ENCODE assay signal across 20 cellular contexts in the genomic region with DNA sequence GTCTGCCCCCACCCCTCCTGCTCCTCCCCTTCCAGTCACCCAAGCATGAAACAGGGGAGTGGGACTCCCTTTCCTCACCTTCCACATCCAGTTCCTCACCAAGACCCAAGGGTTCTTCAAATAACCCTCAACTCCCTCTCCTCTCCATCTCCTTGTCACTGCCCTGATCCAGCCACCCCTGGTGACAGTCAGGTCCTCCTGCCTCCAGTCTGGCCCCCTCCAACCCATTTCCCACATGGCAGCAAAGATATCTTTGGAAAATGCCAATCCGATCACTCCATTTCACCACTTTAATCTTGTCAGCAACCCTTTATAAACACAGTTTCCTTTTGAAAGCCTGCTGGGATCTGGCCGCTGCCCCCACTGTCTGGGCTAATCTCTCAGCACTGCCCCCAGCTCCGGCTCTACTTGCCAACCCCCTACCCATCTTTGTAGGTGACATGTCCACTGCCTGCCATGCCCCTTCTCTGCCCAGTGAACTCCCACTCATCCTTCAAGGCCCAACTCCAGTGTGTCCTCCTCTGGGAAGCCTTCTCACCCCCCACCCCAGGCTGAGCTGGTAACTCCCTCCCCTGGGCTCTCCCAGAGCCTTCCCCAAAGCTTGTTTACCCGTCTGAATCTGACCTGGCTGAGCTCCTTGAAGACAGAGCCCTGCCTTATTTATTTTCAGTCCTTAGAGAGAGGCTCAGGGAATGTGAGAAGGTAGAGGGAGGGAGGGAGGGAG. TPM values are rescaled to one million over a fixed set of nuclear protein-coding genes. Genes with fewer than 3 reads are reported as not detected.
DNase-seq lines count a peak whose midpoint lies in the region; ATAC-seq, FAIRE-seq and TF ChIP-seq lines count a peak whose summit lies in the region.
"Had no signal": no experiment of that assay in that cellular context is flagged by ENCODE, and none has a peak within 500 bp of the region (broad histone marks: within the 10 kb centered on the region; RNA-seq: fewer than 3 reads in every experiment).

No MANE protein-coding gene starts in this region.

- intact Hi-C loops in left lung (cut with DNase I), result loop anchor here in 1 of 2 donors (5.0 kb wide), 1 partner anchor 98 kb away; no protein-coding TSS in a partner anchor
- intact Hi-C loops in sciatic nerve (cut with DNase I), result no loop called here

- DNase-seq in H7 (peak; percentile 59), astrocyte (ENCODE audit: low read depth) (no peak), left lung (no peak), sciatic nerve (ENCODE audit: low spot score) (no peak), COR-L47 (lab: John Stamatoyannopoulos, UW) (no peak), NCI-H187 (lab: John Stamatoyannopoulos, UW) (no peak), inferior parietal cortex (ENCODE audit: extremely low spot score) (no peak)
- DNase-seq in stimulated activated naive CD8-positive, alpha-beta T cell treated with anti-CD3 and anti-CD28 coated beads, Interleukin-15, Interleukin-2, amounts not matched to agents 100 U/mL and 50 U/mL, for 24 hours, result no peak
- DNase-seq: activated CD4-positive, CD25-positive, alpha-beta regulatory T cell; Caco-2; GDM1; mammary epithelial cell; MG63; NCI-H2081; NCI-H774 had no signal

- H3K9me3 ChIP-seq in astrocyte (ENCODE audit: insufficient read depth, low read depth, low read length) (no peaks in the 10 kb centered on the region), left lung (no peaks in the 10 kb centered on the region)
- H3K9me3 ChIP-seq: breast epithelium, Caco-2, MG63 had no signal

- ATAC-seq in left lung (peak; percentile 36), sciatic nerve (peak; percentile 8)
- ATAC-seq in stimulated activated naive CD8-positive, alpha-beta T cell treated with anti-CD3 and anti-CD28 coated beads, Interleukin-15, Interleukin-2, amounts not matched to agents 100 U/mL and 50 U/mL, for 24 hours, result no peak
- ATAC-seq: HCT116 had no signal

- H3K27ac Mint-ChIP-seq in astrocyte (ENCODE audit: unreplicated experiment), result peak overlapping the region; percentile 9

- H3K4me3 ChIP-seq in H7 (ENCODE audit: insufficient read depth, low read depth, low read length) (no peak overlapping the region), astrocyte (ENCODE audit: insufficient read depth, low read depth, low read length) (no peak overlapping the region), left lung (no peak overlapping the region)
- H3K4me3 ChIP-seq: breast epithelium, MG63, skin epidermis had no signal

- H3K27me3 Mint-ChIP-seq in astrocyte (ENCODE audit: low read depth, unreplicated experiment), result peaks cover 30% of the 10 kb centered on the region

- peak overlapping the region; percentile 4 for H3K4me3 Mint-ChIP-seq in astrocyte (ENCODE audit: unreplicated experiment)

- TF ChIP-seq CTCF in astrocyte (IDR thresholded peaks at IDR 0.05; ENCODE audit: insufficient read depth, low read depth, low read length), result no peak
- TF ChIP-seq CTCF in left lung (IDR thresholded peaks at IDR 0.05), result no peak

- peaks cover 14% of the 10 kb centered on the region for H3K4me1 Mint-ChIP-seq in astrocyte (ENCODE audit: low read depth, unreplicated experiment)

- H3K27me3 ChIP-seq in H7 (ENCODE audit: control insufficient read depth, insufficient read depth, low read length) (peaks cover 4% of the 10 kb centered on the region), astrocyte (ENCODE audit: insufficient read depth, low read length) (peaks cover 14% of the 10 kb centered on the region), left lung (no peaks in the 10 kb centered on the region)
- H3K27me3 ChIP-seq: breast epithelium, MG63 had no signal

- no peak overlapping the region for H3K27ac ChIP-seq in astrocyte (ENCODE audit: low read depth, low read length)
- H3K27ac ChIP-seq in left lung, result no peak overlapping the region
- H3K27ac ChIP-seq: skin epidermis had no signal

- no peak for FAIRE-seq in astrocyte (lab: Jason Lieb, UNC)
- FAIRE-seq: RCC 7860 had no signal

- H3K36me3 ChIP-seq in H7 (replicated peaks; ENCODE audit: control insufficient read depth, insufficient read depth, low read length) (no peaks in the 10 kb centered on the region), astrocyte (ENCODE audit: insufficient read depth, low read length) (no peaks in the 10 kb centered on the region), left lung (no peaks in the 10 kb centered on the region)
- H3K36me3 ChIP-seq: breast epithelium, MG63 had no signal

- H3K4me1 ChIP-seq in astrocyte (ENCODE audit: insufficient read depth, low read length) (peaks cover 13% of the 10 kb centered on the region), left lung (peaks cover 4 to 11% of the 10 kb centered on the region in 2 donors)

- H3K9me3 Mint-ChIP-seq in astrocyte (ENCODE audit: unreplicated experiment), result peaks cover 3% of the 10 kb centered on the region

- peaks cover 10% of the 10 kb centered on the region for H4K20me1 ChIP-seq in astrocyte (ENCODE audit: insufficient read depth, low read length)

- H3K9ac ChIP-seq in astrocyte (ENCODE audit: low read length), result no peak overlapping the region

- peaks cover 4% of the 10 kb centered on the region for H3K36me3 Mint-ChIP-seq in astrocyte (ENCODE audit: low read depth, unreplicated experiment)

- no peak overlapping the region for H3K4me2 ChIP-seq in astrocyte (ENCODE audit: low read length)

- H3K79me2 ChIP-seq in astrocyte (ENCODE audit: insufficient read depth, low read length), result no peaks in the 10 kb centered on the region

- H2AFZ ChIP-seq in astrocyte (ENCODE audit: low read depth, low read length), result no peak overlapping the region

RNA-seq across cellular contexts. Expression of a gene that starts 0.8 kb away (rescaled TPM):
- 8.1 and 12.9 TPM in 2 replicates for total RNA-seq in H7 (2014; rRNA removed; shearing (Covaris generic))
- 5.5 and 9.4 TPM in 2 replicates for total RNA-seq in astrocyte
- total RNA-seq in left lung, result 1 to 10 TPM in 1 of 2 donors, under 1 TPM in 1; 0.79 to 3.1 TPM
- 17.9 TPM for total RNA-seq in sciatic nerve
- total RNA-seq: Caco-2; mammary epithelial cell; T-helper 1 cell treated with Interleukin-12 subunit alpha and Interleukin-12 subunit beta and Interleukin-4 antibody, amounts not matched to agents 30 ng/mL and 1 ng/mL, for 36 hours had no signal

RNA-seq across cellular contexts. Expression of a gene that starts 19.8 kb away (rescaled TPM):
- 0.63 and 1.3 TPM in 2 replicates for total RNA-seq in H7 (2014; rRNA removed; shearing (Covaris generic))
- total RNA-seq in astrocyte (40.2 and 68.9 TPM in 2 replicates), left lung (100 to 1,000 TPM in 1 of 2 donors, 10 to 100 TPM in 1; 80.4 to 114 TPM), sciatic nerve (179 TPM)
- total RNA-seq: T-helper 1 cell treated with Interleukin-12 subunit alpha and Interleukin-12 subunit beta and Interleukin-4 antibody, amounts not matched to agents 30 ng/mL and 1 ng/mL, for 36 hours had no signal

RNA-seq across cellular contexts. Expression of a gene that starts 40.6 kb away (rescaled TPM):
- total RNA-seq in H7 (2014; rRNA removed; shearing (Covaris generic)), result 35.2 and 39.6 TPM in 2 replicates
- total RNA-seq in astrocyte, result 42.0 and 47.4 TPM in 2 replicates
- total RNA-seq in left lung, result 10 to 100 TPM; 36.4 to 48.1 TPM
- total RNA-seq in sciatic nerve, result 49.0 TPM

Comparison
In these comparisons a context has a peak if more than half of its experiments do, and no peak if none do; other contexts are left out.
1. RNA of a gene that starts 19.8 kb away (total RNA-seq): 179 TPM in sciatic nerve (single experiment), 80.4 to 114 TPM in left lung and 40.2 to 68.9 TPM in astrocyte; 0.63 to 1.3 TPM in H7; every median in the first group is over 10 times any median in the second.